Comparison of ENCODE assay signal across 1 cellular context in the genomic region with DNA sequence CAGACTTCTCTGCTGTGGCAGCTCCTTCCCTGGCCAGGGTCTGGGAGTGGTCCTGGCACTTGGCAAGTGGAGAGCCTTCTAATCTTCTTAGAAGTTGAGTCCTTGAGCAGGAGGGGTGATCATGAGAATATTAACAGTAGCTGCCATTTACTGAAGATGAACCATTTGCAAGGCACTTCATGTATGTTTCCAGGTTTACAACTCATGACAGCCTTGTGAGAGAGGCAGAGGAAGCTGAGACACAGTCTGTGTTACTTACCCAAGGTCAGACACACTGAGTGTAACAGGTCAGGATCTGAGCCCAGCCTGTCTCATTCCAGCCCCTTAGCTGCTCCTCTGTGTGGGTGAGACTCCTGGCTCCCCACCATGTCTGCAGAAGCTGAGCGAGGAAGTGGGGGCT.
TF ChIP-seq lines count a peak whose summit lies in the region.

No MANE protein-coding gene starts in this region.

TF ChIP-seq in IMR-90, 13 proteins besides CTCF, POLR2A, EP300 and RAD21:
- no peak for TF ChIP-seq RCOR1 (IDR thresholded peaks at IDR 0.05; ENCODE audit: insufficient replicate concordance, low read length)
- TF ChIP-seq FOS (IDR thresholded peaks at IDR 0.05; ENCODE audit: low read depth, low read length), result no peak
- TF ChIP-seq, protein P1, sequence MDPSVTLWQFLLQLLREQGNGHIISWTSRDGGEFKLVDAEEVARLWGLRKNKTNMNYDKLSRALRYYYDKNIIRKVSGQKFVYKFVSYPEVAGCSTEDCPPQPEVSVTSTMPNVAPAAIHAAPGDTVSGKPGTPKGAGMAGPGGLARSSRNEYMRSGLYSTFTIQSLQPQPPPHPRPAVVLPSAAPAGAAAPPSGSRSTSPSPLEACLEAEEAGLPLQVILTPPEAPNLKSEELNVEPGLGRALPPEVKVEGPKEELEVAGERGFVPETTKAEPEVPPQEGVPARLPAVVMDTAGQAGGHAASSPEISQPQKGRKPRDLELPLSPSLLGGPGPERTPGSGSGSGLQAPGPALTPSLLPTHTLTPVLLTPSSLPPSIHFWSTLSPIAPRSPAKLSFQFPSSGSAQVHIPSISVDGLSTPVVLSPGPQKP (IDR thresholded peaks at IDR 0.05; ENCODE audit: borderline replicate concordance, low read depth, low read length), result no peak
- no peak for TF ChIP-seq BHLHE40 (IDR thresholded peaks at IDR 0.05; ENCODE audit: low read depth, low read length)
- no peak for TF ChIP-seq MXI1 (IDR thresholded peaks at IDR 0.05; ENCODE audit: borderline replicate concordance, low read depth, low read length)
- no peak for TF ChIP-seq CHD1 (IDR thresholded peaks at IDR 0.05; ENCODE audit: low read depth, low read length)
- no peak for TF ChIP-seq MAFK (IDR thresholded peaks at IDR 0.05; ENCODE audit: low read depth, low read length)
- TF ChIP-seq MAZ (IDR thresholded peaks at IDR 0.05; ENCODE audit: borderline replicate concordance, low read depth, low read length), result no peak
- no peak for TF ChIP-seq SMC3 (IDR thresholded peaks at IDR 0.05; ENCODE audit: low read depth, low read length)
- TF ChIP-seq CEBPB (IDR thresholded peaks at IDR 0.05; ENCODE audit: low read depth, low read length), result no peak
- TF ChIP-seq RFX5 (IDR thresholded peaks at IDR 0.05; ENCODE audit: low read depth, low read length), result no peak
- no peak for TF ChIP-seq NFE2L2 (IDR thresholded peaks at IDR 0.05; ENCODE audit: low read depth, low read length)
- TF ChIP-seq, protein P2, sequence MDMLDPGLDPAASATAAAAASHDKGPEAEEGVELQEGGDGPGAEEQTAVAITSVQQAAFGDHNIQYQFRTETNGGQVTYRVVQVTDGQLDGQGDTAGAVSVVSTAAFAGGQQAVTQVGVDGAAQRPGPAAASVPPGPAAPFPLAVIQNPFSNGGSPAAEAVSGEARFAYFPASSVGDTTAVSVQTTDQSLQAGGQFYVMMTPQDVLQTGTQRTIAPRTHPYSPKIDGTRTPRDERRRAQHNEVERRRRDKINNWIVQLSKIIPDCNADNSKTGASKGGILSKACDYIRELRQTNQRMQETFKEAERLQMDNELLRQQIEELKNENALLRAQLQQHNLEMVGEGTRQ (IDR thresholded peaks at IDR 0.05; ENCODE audit: low read depth, low read length), result no peak
